ENCODE assay signal across 22 cellular contexts in genomic region chr15:70632079-70632850, GRCh38.
A peak's percentile ranks its signal among the peaks of the same experiment; 100 is the strongest.
DNase-seq lines count a peak whose midpoint lies in the region; ATAC-seq, FAIRE-seq and TF ChIP-seq lines count a peak whose summit lies in the region.
"Had no signal": no experiment of that assay in that cellular context is flagged by ENCODE, and none has a peak within 500 bp of the region (broad histone marks: within the 10 kb centered on the region; RNA-seq: fewer than 3 reads in every experiment).

No MANE protein-coding gene starts in this region.

- peaks cover 20 to 31% of the 10 kb centered on the region in 2 donors for H3K27me3 Mint-ChIP-seq in CD4-positive, alpha-beta memory T cell

- peaks cover 9% of the 10 kb centered on the region for H3K9me1 ChIP-seq in IMR-90 (ENCODE audit: insufficient read depth, low read length)

- TF ChIP-seq CTCF in IMR-90 (conservative IDR thresholded peaks at IDR 0.05; ENCODE audit: low read depth, low read length), result no peak
- no peak for TF ChIP-seq CTCF in bronchial epithelial cell (IDR thresholded peaks at IDR 0.05; ENCODE audit: insufficient read depth, low read length, severe bottlenecking)

- H2BK20ac ChIP-seq in IMR-90 (ENCODE audit: low read depth, low read length), result no peak overlapping the region

- no peaks in the 10 kb centered on the region for H3K36me3 Mint-ChIP-seq in CD4-positive, alpha-beta memory T cell

- H4K5ac ChIP-seq in IMR-90 (ENCODE audit: low read depth, low read length) (no peak overlapping the region), mesendoderm (ENCODE audit: low read length) (no peak overlapping the region)

- ATAC-seq in IMR-90 (ENCODE audit: low read depth) (no peak), GM19452 (IDR thresholded peaks at IDR 0.05; ENCODE audit: unreplicated experiment) (no peak), GM19463 (IDR thresholded peaks at IDR 0.05; ENCODE audit: unreplicated experiment) (no peak)
- ATAC-seq: gastrocnemius medialis had no signal

- H3K36me3 ChIP-seq in IMR-90 (ENCODE audit: control insufficient read depth, insufficient read depth, low read length), result no peaks in the 10 kb centered on the region
- no peaks in the 10 kb centered on the region for H3K36me3 ChIP-seq in bronchial epithelial cell (ENCODE audit: control insufficient read depth, insufficient read depth, low read length)
- H3K36me3 ChIP-seq in mesendoderm (ENCODE audit: control insufficient read depth, insufficient read depth, low read length), result no peaks in the 10 kb centered on the region
- H3K36me3 ChIP-seq in CD4-positive, alpha-beta memory T cell (ENCODE audit: insufficient read depth, low read length), result no peaks in the 10 kb centered on the region
- H3K36me3 ChIP-seq: gastrocnemius medialis, left ventricle myocardium inferior, sigmoid colon had no signal

- H3K27me3 ChIP-seq in IMR-90 (ENCODE audit: control insufficient read depth, insufficient read depth, low read length) (no peaks in the 10 kb centered on the region), bronchial epithelial cell (ENCODE audit: control insufficient read depth, insufficient read depth, low read length) (no peaks in the 10 kb centered on the region), mesendoderm (ENCODE audit: insufficient read depth, low read length, poor library complexity) (no peaks in the 10 kb centered on the region)
- H3K27me3 ChIP-seq in CD4-positive, alpha-beta memory T cell (ENCODE audit: insufficient read depth, low read length), result no peaks in the 10 kb centered on the region
- H3K27me3 ChIP-seq: ascending aorta, gastrocnemius medialis, sigmoid colon had no signal

- H3K9me3 Mint-ChIP-seq in CD4-positive, alpha-beta memory T cell, result no peaks in the 10 kb centered on the region
- H3K9me3 Mint-ChIP-seq: activated naive CD4-positive, alpha-beta T cell treated with anti-CD3 and anti-CD28 coated beads for 36 hours; HFFc6 had no signal

- H3K14ac ChIP-seq in IMR-90 (replicated peaks; ENCODE audit: low read depth, low read length), result 0 out of 2 replicates have a peak overlapping the region, but pooled peaks have one; percentile 31

- no peaks in the 10 kb centered on the region for H4K20me1 ChIP-seq in IMR-90 (ENCODE audit: insufficient read depth, low read length)

- H3K79me2 ChIP-seq in mesendoderm (ENCODE audit: control insufficient read depth, insufficient read depth, low read length), result no peaks in the 10 kb centered on the region

- WGBS in IMR-90 (ENCODE audit: extremely low coverage in 2 of 2, insufficient read length in 1 of 2), 2 experiments, result 69 to 100% methylated on average over 1 to 3 of the region's 9 CpGs
- no CpG with 5 or more reads among the region's 9 CpGs for WGBS in mesendoderm (ENCODE audit: extremely low coverage, insufficient coverage, low lambda C conversion rate)

- no peak overlapping the region for H3K4me3 ChIP-seq in IMR-90 (ENCODE audit: insufficient read depth, low read depth, low read length)
- no peak overlapping the region for H3K4me3 ChIP-seq in bronchial epithelial cell (ENCODE audit: low read depth, low read length)
- no peak overlapping the region for H3K4me3 ChIP-seq in mesendoderm (ENCODE audit: low read length)
- H3K4me3 ChIP-seq in CD4-positive, alpha-beta memory T cell (ENCODE audit: low read length in 2 of 2), result no peak overlapping the region
- H3K4me3 ChIP-seq: ascending aorta, gastrocnemius medialis, left ventricle myocardium inferior, sigmoid colon had no signal

- peak; percentile 99 for FAIRE-seq in bronchial epithelial cell (lab: Jason Lieb, UNC)

- H3K18ac ChIP-seq in IMR-90 (ENCODE audit: low read depth, low read length), result no peak overlapping the region
- H3K18ac ChIP-seq in mesendoderm (ENCODE audit: low read length), result no peak overlapping the region

- H3K4me2 ChIP-seq in IMR-90 (ENCODE audit: low read depth, low read length) (no peak overlapping the region), mesendoderm (ENCODE audit: low read length) (no peak overlapping the region)

- TF ChIP-seq RAD21 in IMR-90 (IDR thresholded peaks at IDR 0.05; ENCODE audit: low read length), result no peak

- no peak overlapping the region for H3K9ac ChIP-seq in IMR-90 (ENCODE audit: low read depth, low read length)
- no peak overlapping the region for H3K9ac ChIP-seq in mesendoderm (ENCODE audit: low read length)

- no peak for TF ChIP-seq POLR2A in IMR-90 (IDR thresholded peaks at IDR 0.05; ENCODE audit: low read depth, low read length)

- no peaks in the 10 kb centered on the region for H3K9me3 ChIP-seq in IMR-90 (ENCODE audit: control insufficient read depth, insufficient read depth, low read length)
- H3K9me3 ChIP-seq in CD4-positive, alpha-beta memory T cell (ENCODE audit: control insufficient read depth in 1 of 2, low read length in 2 of 2), result no peaks in the 10 kb centered on the region
- H3K9me3 ChIP-seq: ascending aorta, gastrocnemius medialis, left ventricle myocardium inferior, sigmoid colon had no signal

- BruUV-seq in IMR-90 (replicated peaks; lab: Mats Ljungman, UMichigan), result no TSS peak

- H2AFZ ChIP-seq in IMR-90 (replicated peaks; ENCODE audit: low read length, poor library complexity), result no peak overlapping the region

- DNase-seq in GDM1 (lab: John Stamatoyannopoulos, UW) (peak; percentile 5), IMR-90 (peak; percentile 71), bronchial epithelial cell (ENCODE audit: low read depth) (peak; percentile 86), mesendoderm (no peak), HuH-7 (ENCODE audit: low spot score) (no peak)
- DNase-seq in CD4-positive, alpha-beta memory T cell, result no peak
- DNase-seq: activated CD4-positive, alpha-beta T cell treated with anti-CD3 and anti-CD28 coated beads, Interleukin-2, amount 50 U/mL, for 4 hours; activated naive CD4-positive, alpha-beta T cell treated with anti-CD3 and anti-CD28 coated beads for 36 hours; activated T-cell treated with anti-CD3 and anti-CD28 coated beads for 4 hours; Calu3; gastrocnemius medialis; HFFc6; left ventricle myocardium inferior; NCI-H1694; NK-92 treated with Interleukin-12 subunit alpha and Interleukin-12 subunit beta, amount 100 ng/mL, for 24 hours; occipital lobe; sigmoid colon; stimulated activated CD4-positive, alpha-beta T cell treated with anti-CD3 and anti-CD28 coated beads, Interleukin-2, amount 100 ng/mL, for 48 hours had no signal

- H3K4ac ChIP-seq in IMR-90 (ENCODE audit: low read depth, low read length) (no peak overlapping the region; the same call in 1 of the 2 replicates), mesendoderm (ENCODE audit: low read depth, low read length) (no peak overlapping the region)

- peak overlapping the region in 1 of 7 donors; percentile 73 for H3K27ac Mint-ChIP-seq in CD4-positive, alpha-beta memory T cell
- H3K27ac Mint-ChIP-seq: activated naive CD4-positive, alpha-beta T cell treated with anti-CD3 and anti-CD28 coated beads for 36 hours; HFFc6 had no signal

- H3K4me1 Mint-ChIP-seq in CD4-positive, alpha-beta memory T cell, result peaks cover 0 to 6% (median 2%) of the 10 kb centered on the region in 4 donors

- in situ Hi-C loops in IMR-90 (cut with MboI; ENCODE audit: low sequenced_read_pairs), result no loop called here

- no peak overlapping the region for H3K27ac ChIP-seq in IMR-90 (ENCODE audit: insufficient read depth, low read length)
- H3K27ac ChIP-seq in mesendoderm (ENCODE audit: low read depth, low read length), result no peak overlapping the region
- no peak overlapping the region for H3K27ac ChIP-seq in CD4-positive, alpha-beta memory T cell (ENCODE audit: low read depth, low read length)
- H3K27ac ChIP-seq: ascending aorta, gastrocnemius medialis, left ventricle myocardium inferior, RWPE1, sigmoid colon had no signal

- H3K4me3 Mint-ChIP-seq in CD4-positive, alpha-beta memory T cell, result no peak overlapping the region
- H3K4me3 Mint-ChIP-seq: activated naive CD4-positive, alpha-beta T cell treated with anti-CD3 and anti-CD28 coated beads for 36 hours; HFFc6 had no signal

- POLR2A ChIA-PET in IMR-90 (lab: Charles Lee; ENCODE audit: unreplicated experiment), result no interaction called here
- POLR2A ChIA-PET in CD4-positive, alpha-beta memory T cell (lab: Charles Lee; ENCODE audit: partially characterized antibody), result no interaction called here

- H3K79me1 ChIP-seq in IMR-90 (ENCODE audit: low read depth in 1 of 2, low read length in 2 of 2) (peaks cover 0 to 4% of the 10 kb centered on the region in 2 experiments; a peak in 1 of 4 replicates), mesendoderm (ENCODE audit: low read length) (no peaks in the 10 kb centered on the region)

- H3K4me1 ChIP-seq in IMR-90 (ENCODE audit: control insufficient read depth, insufficient read depth, low read length) (peaks cover 2% of the 10 kb centered on the region; the same call in 1 of the 2 replicates), mesendoderm (ENCODE audit: control insufficient read depth, low read depth, low read length) (peaks cover 12% of the 10 kb centered on the region)
- H3K4me1 ChIP-seq in CD4-positive, alpha-beta memory T cell (ENCODE audit: insufficient read depth, low read length), result no peaks in the 10 kb centered on the region
- H3K4me1 ChIP-seq: ascending aorta, gastrocnemius medialis had no signal

- H2BK5ac ChIP-seq in IMR-90 (ENCODE audit: low read depth, low read length, poor library complexity, severe bottlenecking), result no peak overlapping the region
- H2BK5ac ChIP-seq in mesendoderm (ENCODE audit: low read length), result no peak overlapping the region

- H3K56ac ChIP-seq in IMR-90 (ENCODE audit: extremely low read depth, insufficient read depth, low read length) (no peak overlapping the region), mesendoderm (ENCODE audit: low read length) (peak overlapping the region; percentile 44)

- dilution Hi-C loops in IMR-90 (cut with HindIII; ENCODE audit: low sequenced_read_pairs, unreplicated experiment), result no loop called here

- no peak overlapping the region for H2AK9ac ChIP-seq in IMR-90 (replicated peaks; ENCODE audit: low read depth, low read length, poor library complexity)

- H4K91ac ChIP-seq in IMR-90 (ENCODE audit: insufficient read depth, low read depth, low read length), result no peak overlapping the region

- H2BK120ac ChIP-seq in IMR-90 (ENCODE audit: low read depth, low read length), result no peak overlapping the region
- no peak overlapping the region for H2BK120ac ChIP-seq in mesendoderm (ENCODE audit: low read depth, low read length)

- no peak overlapping the region for H4K8ac ChIP-seq in IMR-90 (ENCODE audit: low read depth in 2 of 2, low read length in 2 of 2)
- H4K8ac ChIP-seq in mesendoderm (ENCODE audit: low read depth, low read length), result no peak overlapping the region

- intact Hi-C loops in IMR-90 (cut with micrococcal nuclease), result no loop called here
- intact Hi-C loops in CD4-positive, alpha-beta memory T cell (cut with micrococcal nuclease), result no loop called here

- H2AK5ac ChIP-seq in IMR-90 (ENCODE audit: low read depth, low read length), result 0 out of 2 replicates have a peak overlapping the region, but pooled peaks have one; percentile 11
- H2AK5ac ChIP-seq in mesendoderm (ENCODE audit: low read length), result no peak overlapping the region

- H2BK15ac ChIP-seq in IMR-90 (ENCODE audit: low read depth, low read length) (no peak overlapping the region), mesendoderm (replicated peaks; ENCODE audit: low read depth) (no peak overlapping the region)

- H3K23ac ChIP-seq in IMR-90 (ENCODE audit: low read depth, low read length), result peak overlapping the region; percentile 17; the same call in 1 of the 2 replicates
- H3K23ac ChIP-seq in mesendoderm (ENCODE audit: low read length), result no peak overlapping the region

- CTCF ChIA-PET in IMR-90 (lab: Yijun Ruan, JAX), result no interaction called here
- CTCF ChIA-PET in CD4-positive, alpha-beta memory T cell (lab: Charles Lee; ENCODE audit: partially characterized antibody), result interaction anchor here (1.1 kb wide), 1 partner anchor 36 kb away, joined by 3 read pairs; no protein-coding TSS in a partner anchor

Comparison
In these comparisons a context has a peak if more than half of its experiments do, and no peak if none do; other contexts are left out.
1. DNase-seq: peak in GDM1 (single experiment), IMR-90 (single experiment) and bronchial epithelial cell (single experiment); none in mesendoderm (single experiment), CD4-positive, alpha-beta memory T cell (0 of 5) and HuH-7 (single experiment).